Comparison of ENCODE assay signal across 1 cellular context in genomic region chr11:46120361-46120710, GRCh38.
TF ChIP-seq lines count a peak whose summit lies in the region.

No MANE protein-coding gene starts in this region.

TF ChIP-seq in HCT116, 20 proteins besides CTCF, POLR2A, EP300 and RAD21 (continued from another document):
- no peak for TF ChIP-seq MAX (IDR thresholded peaks at IDR 0.05)
- TF ChIP-seq EZH2 (IDR thresholded peaks at IDR 0.05): no peak
- TF ChIP-seq POLR2AphosphoS5 (IDR thresholded peaks at IDR 0.05; ENCODE audit: low read depth, low read length): no peak
- TF ChIP-seq FOSL1 (IDR thresholded peaks at IDR 0.05; ENCODE audit: low read depth): no peak
- no peak for TF ChIP-seq ATF3 (IDR thresholded peaks at IDR 0.05)
- TF ChIP-seq EGR1 (IDR thresholded peaks at IDR 0.05; ENCODE audit: low read depth): no peak
- TF ChIP-seq EZH2phosphoT487 (IDR thresholded peaks at IDR 0.05; ENCODE audit: borderline replicate concordance): no peak
- TF ChIP-seq SP1 (IDR thresholded peaks at IDR 0.05; ENCODE audit: low read depth): no peak
- no peak for TF ChIP-seq JUND (IDR thresholded peaks at IDR 0.05)
- TF ChIP-seq ZBTB33 (IDR thresholded peaks at IDR 0.05; ENCODE audit: extremely low read depth, insufficient replicate concordance, low read length): no peak
- no peak for TF ChIP-seq ELF1 (IDR thresholded peaks at IDR 0.05; ENCODE audit: borderline replicate concordance, low read depth)
- TF ChIP-seq YY1 (IDR thresholded peaks at IDR 0.05; ENCODE audit: extremely low read depth, insufficient replicate concordance, low read depth, low read length): no peak
